ENCODE assay signal across 7 cellular contexts in the genomic region with DNA sequence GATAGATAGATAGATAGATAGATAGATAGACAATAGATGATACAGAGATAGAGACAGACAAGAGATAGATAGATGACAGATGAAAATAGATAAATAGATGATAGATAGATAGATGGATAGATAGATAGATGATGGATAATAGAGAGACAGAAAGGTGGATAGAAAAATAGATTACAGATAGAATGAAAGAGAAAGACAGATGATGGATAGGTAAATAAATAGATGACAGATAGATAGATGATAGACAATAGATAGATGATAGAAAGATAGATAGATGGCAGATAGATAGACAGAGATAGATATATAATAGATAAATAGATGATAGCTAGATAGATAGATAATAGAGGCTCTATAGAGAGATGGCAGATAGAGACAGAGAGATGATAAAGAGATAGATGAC.
"Had no signal": no experiment of that assay in that cellular context is flagged by ENCODE, and none has a peak within 500 bp of the region (broad histone marks: within the 10 kb centered on the region; RNA-seq: fewer than 3 reads in every experiment).

No MANE protein-coding gene starts in this region.

- ATAC-seq: GM12878 had no signal

- H3K4me3 ChIP-seq: GM12878 had no signal

- DNase-seq: GDM1, GF-D8 had no signal

- FAIRE-seq: GM12878, GM12891, GM12892, GM18507, GM19239 had no signal
